In the genomic region with DNA sequence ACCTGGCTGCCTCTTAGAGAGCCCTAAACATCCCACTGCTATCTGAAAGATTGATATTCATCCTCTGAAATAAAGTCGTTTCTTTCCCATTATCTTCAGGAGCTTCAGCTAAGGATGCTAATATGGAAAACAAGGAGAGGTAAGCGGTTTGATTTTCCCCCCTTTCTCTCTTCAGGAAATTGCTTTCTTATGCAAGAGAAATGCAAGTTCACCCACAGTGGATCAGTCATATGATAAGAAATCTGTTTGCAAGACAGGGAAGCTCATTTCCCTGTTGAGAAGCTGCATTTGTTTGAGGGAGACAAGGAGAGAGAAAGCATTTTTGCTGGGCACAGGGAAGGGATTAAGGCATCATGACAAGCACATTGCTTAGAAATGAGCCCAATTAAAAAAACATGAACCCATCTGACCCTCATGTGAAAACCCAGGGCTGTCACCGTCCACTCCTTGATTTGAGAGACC, we compare ENCODE assay signal across 12 cellular contexts. TPM values are rescaled to one million over a fixed set of nuclear protein-coding genes. Genes with fewer than 3 reads are reported as not detected.
DNase-seq lines count a peak whose midpoint lies in the region; ATAC-seq and TF ChIP-seq lines count a peak whose summit lies in the region.
"Had no signal": no experiment of that assay in that cellular context is flagged by ENCODE, and none has a peak within 500 bp of the region (broad histone marks: within the 10 kb centered on the region; RNA-seq: fewer than 3 reads in every experiment).

No MANE protein-coding gene starts in this region.

- DNase-seq in GM23338 (ENCODE audit: low spot score): peak; percentile 44
- peak; percentile 59 for DNase-seq in iris pigment epithelial cell (ENCODE audit: low read depth)
- peak; percentile 70 for DNase-seq in superior temporal gyrus (ENCODE audit: extremely low spot score)
- no peak for DNase-seq in middle frontal gyrus (ENCODE audit: extremely low spot score, low spot score)
- no peak for DNase-seq in NCI-H146 (lab: John Stamatoyannopoulos, UW)
- DNase-seq in body of pancreas: no peak
- DNase-seq: activated CD4-positive, alpha-beta T cell treated with anti-CD3 and anti-CD28 coated beads, Interleukin-2, amount 10 ng/mL, durations not matched to agents 7 days and 5 days; activated naive CD4-positive, alpha-beta T cell treated with Interleukin-2 at 50 U/mL for 16 hours; DMS79 treated with DMSO at 0.1 percent for 48 hours; left cardiac atrium had no signal

- H3K36me3 ChIP-seq in GM23338 (ENCODE audit: insufficient read depth): peaks cover 3% of the 10 kb centered on the region; the same call in 1 of the 2 replicates
- H3K36me3 ChIP-seq in body of pancreas (replicated peaks in 1 of 2; ENCODE audit: insufficient read depth in 1 of 2, low read depth in 2 of 2): no peaks in the 10 kb centered on the region

- H3K9me3 ChIP-seq in body of pancreas: no peaks in the 10 kb centered on the region

- H3K4me3 ChIP-seq in GM23338: no peak overlapping the region
- no peak overlapping the region for H3K4me3 ChIP-seq in body of pancreas

- peak; percentile 74 for ATAC-seq in GM23338
- ATAC-seq in HG03571 (IDR thresholded peaks at IDR 0.05; ENCODE audit: unreplicated experiment): no peak
- ATAC-seq in body of pancreas: no peak

- H3K27ac ChIP-seq in GM23338 (ENCODE audit: low read depth): peak overlapping the region; percentile 87
- peak overlapping the region in 1 of 4 donors; percentile 18 for H3K27ac ChIP-seq in body of pancreas

- H3K9me3 Mint-ChIP-seq in GM23338 (peaks cover 79% of the 10 kb centered on the region), brain (peaks cover under 1 to 25% (median 20%) of the 10 kb centered on the region in 5 experiments)

- H3K27me3 ChIP-seq in GM23338 (ENCODE audit: insufficient read depth) (no peaks in the 10 kb centered on the region), body of pancreas (no peaks in the 10 kb centered on the region)

- peak overlapping the region; percentile 97 for H3K27ac Mint-ChIP-seq in GM23338
- peak overlapping the region; percentile 84 to 98 (median 95) for H3K27ac Mint-ChIP-seq in brain
- H3K27ac Mint-ChIP-seq: activated CD4-positive, alpha-beta T cell treated with anti-CD3 and anti-CD28 coated beads, Interleukin-2, amount 10 ng/mL, durations not matched to agents 7 days and 5 days had no signal

- no peak overlapping the region for H2AFZ ChIP-seq in GM23338

- H3K79me2 ChIP-seq in GM23338 (replicated peaks; ENCODE audit: insufficient read depth): no peaks in the 10 kb centered on the region; the same call in 1 of the 2 replicates

- peaks cover 28% of the 10 kb centered on the region for H3K27me3 Mint-ChIP-seq in GM23338 (ENCODE audit: insufficient read depth, low read depth, poor library complexity)
- peaks cover 3% of the 10 kb centered on the region for H3K27me3 Mint-ChIP-seq in brain
- H3K27me3 Mint-ChIP-seq: activated CD4-positive, alpha-beta T cell treated with anti-CD3 and anti-CD28 coated beads, Interleukin-2, amount 10 ng/mL, durations not matched to agents 7 days and 5 days had no signal

- H3K36me3 Mint-ChIP-seq in GM23338 (ENCODE audit: low read depth): peaks cover 80% of the 10 kb centered on the region
- no peaks in the 10 kb centered on the region for H3K36me3 Mint-ChIP-seq in brain

- WGBS in body of pancreas, 2 donors: 61 to 62% methylated on average over 3 of the region's 3 CpGs

- TF ChIP-seq POLR2A in body of pancreas (IDR thresholded peaks at IDR 0.05): no peak

- H3K4me1 ChIP-seq in GM23338 (ENCODE audit: insufficient read depth): peaks cover 39% of the 10 kb centered on the region
- H3K4me1 ChIP-seq in body of pancreas: peaks cover 15% of the 10 kb centered on the region

- H3K4me3 Mint-ChIP-seq in GM23338 (peak overlapping the region; percentile 39), brain (peak overlapping the region; percentile 2 to 72 (median 61))
- H3K4me3 Mint-ChIP-seq: activated CD4-positive, alpha-beta T cell treated with anti-CD3 and anti-CD28 coated beads, Interleukin-2, amount 10 ng/mL, durations not matched to agents 7 days and 5 days had no signal

- H3F3A ChIP-seq in GM23338 (replicated peaks; ENCODE audit: low read depth): peaks cover 35% of the 10 kb centered on the region

- peaks cover 10% of the 10 kb centered on the region for H3K9me2 ChIP-seq in GM23338 (ENCODE audit: insufficient read depth)

- TF ChIP-seq CTCF in GM23338 (conservative IDR thresholded peaks at IDR 0.05; ENCODE audit: low read depth in 2 of 2) (no peak), brain (conservative IDR thresholded peaks at IDR 0.05) (no peak), body of pancreas (IDR thresholded peaks at IDR 0.05) (no peak)

- intact Hi-C loops in body of pancreas (cut with DNase I): no loop called here

- peak overlapping the region; percentile 3 for H3K4me2 ChIP-seq in GM23338

- H4K20me1 ChIP-seq in GM23338 (replicated peaks; ENCODE audit: insufficient read depth): no peaks in the 10 kb centered on the region

- H3K4me1 Mint-ChIP-seq in GM23338: peaks cover 46% of the 10 kb centered on the region
- peaks cover 73% of the 10 kb centered on the region for H3K4me1 Mint-ChIP-seq in brain
- H3K4me1 Mint-ChIP-seq: activated CD4-positive, alpha-beta T cell treated with anti-CD3 and anti-CD28 coated beads, Interleukin-2, amount 10 ng/mL, durations not matched to agents 7 days and 5 days had no signal

TF ChIP-seq in GM23338, 12 proteins besides CTCF, POLR2A, EP300 and RAD21 (continues in another document):
- TF ChIP-seq POLR2AphosphoS5 (IDR thresholded peaks at IDR 0.05; ENCODE audit: low read depth): peak; percentile 34; the same call in 1 of the 2 replicates
- TF ChIP-seq NANOG (IDR thresholded peaks at IDR 0.05; ENCODE audit: borderline replicate concordance): peak; percentile 98
- TF ChIP-seq, protein P1, sequence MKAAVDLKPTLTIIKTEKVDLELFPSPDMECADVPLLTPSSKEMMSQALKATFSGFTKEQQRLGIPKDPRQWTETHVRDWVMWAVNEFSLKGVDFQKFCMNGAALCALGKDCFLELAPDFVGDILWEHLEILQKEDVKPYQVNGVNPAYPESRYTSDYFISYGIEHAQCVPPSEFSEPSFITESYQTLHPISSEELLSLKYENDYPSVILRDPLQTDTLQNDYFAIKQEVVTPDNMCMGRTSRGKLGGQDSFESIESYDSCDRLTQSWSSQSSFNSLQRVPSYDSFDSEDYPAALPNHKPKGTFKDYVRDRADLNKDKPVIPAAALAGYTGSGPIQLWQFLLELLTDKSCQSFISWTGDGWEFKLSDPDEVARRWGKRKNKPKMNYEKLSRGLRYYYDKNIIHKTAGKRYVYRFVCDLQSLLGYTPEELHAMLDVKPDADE (IDR thresholded peaks at IDR 0.05): peak; percentile 50; the same call in 1 of the 2 replicates
- TF ChIP-seq EZH2 (IDR thresholded peaks at IDR 0.05; ENCODE audit: low read depth, unreplicated experiment): no peak

RNA-seq across cellular contexts. Expression of a gene that starts 53.7 kb away (rescaled TPM):
- total RNA-seq in GM23338 (2014; rRNA removed; shearing (Covaris generic)): 135 and 141 TPM in 2 replicates
- polyA plus RNA-seq in GM23338 (2016; fragmentation: Nextera tagmentation; extraction: Ambion mirVana) (92.7 and 94.7 TPM in 2 replicates), brain (ENCODE audit: insufficient read depth, low read depth, low replicate concordance) (60.0 TPM)
- 10 to 100 TPM; 32.7 to 36.9 TPM for total RNA-seq in body of pancreas

Comparison
In these comparisons a context has a peak if more than half of its experiments do, and no peak if none do; other contexts are left out.
1. DNase-seq: peak in GM23338 (single experiment), iris pigment epithelial cell (single experiment) and superior temporal gyrus (single experiment); none in middle frontal gyrus (single experiment), NCI-H146 (single experiment) and body of pancreas (0 of 4).